ENCODE assay signal across 8 cellular contexts in the genomic region with DNA sequence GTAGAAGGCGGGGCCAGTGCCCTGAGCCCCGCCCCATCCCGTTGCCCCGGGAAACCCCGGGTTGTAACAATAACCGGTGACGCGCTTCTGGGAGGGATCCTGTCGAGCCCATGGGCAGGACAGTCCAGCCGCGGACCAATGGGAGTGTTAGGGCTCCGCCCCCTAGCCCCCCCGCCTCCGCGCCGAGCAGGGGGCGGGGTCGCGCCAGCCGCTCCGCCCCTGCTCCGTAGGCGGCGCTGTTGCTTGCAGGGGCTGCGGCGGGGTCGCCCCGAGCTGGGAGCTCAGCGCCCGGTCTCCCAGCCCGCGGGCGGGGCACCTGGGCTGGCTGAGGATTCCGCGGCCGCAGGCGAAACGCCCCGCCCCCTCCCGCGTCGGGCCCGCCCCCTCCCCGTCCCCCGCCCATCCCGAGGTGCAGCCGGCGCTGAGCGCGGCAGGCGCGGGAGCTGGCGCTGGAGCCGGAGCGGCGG. TPM values are rescaled to one million over a fixed set of nuclear protein-coding genes. Genes with fewer than 3 reads are reported as not detected.
A peak's percentile ranks its signal among the peaks of the same experiment; 100 is the strongest.
DNase-seq lines count a peak whose midpoint lies in the region; ATAC-seq and TF ChIP-seq lines count a peak whose summit lies in the region.

Gene FOXO6, plus strand, starts transcription at position 407 of the 467 bp plus-strand sequence.

- peak within 1 kb of the TSS; percentile 68 for H3K4me2 ChIP-seq in IMR-90 (ENCODE audit: low read depth, low read length)

- in situ Hi-C loops in IMR-90 (cut with MboI; ENCODE audit: low sequenced_read_pairs) = no loop called here

- no peaks in the 10 kb centered on the region for H3K36me3 Mint-ChIP-seq in Calu3 (ENCODE audit: insufficient read depth, unreplicated experiment)

- H3K79me1 ChIP-seq in IMR-90 (ENCODE audit: low read depth in 1 of 2, low read length in 2 of 2) = no peaks in the 10 kb centered on the region

- TF ChIP-seq RAD21 in IMR-90 (IDR thresholded peaks at IDR 0.05; ENCODE audit: low read length) = no peak

- 0 out of 2 replicates have a peak, but pooled peaks cover 1% of the 10 kb centered on the region for H3K4me1 ChIP-seq in IMR-90 (ENCODE audit: control insufficient read depth, insufficient read depth, low read length)

- no peaks in the 10 kb centered on the region for H3K9me3 Mint-ChIP-seq in Calu3 (ENCODE audit: low read depth, unreplicated experiment)

- BruUV-seq in Calu3 (replicated peaks; lab: Mats Ljungman, UMichigan) = no TSS peak
- BruUV-seq in IMR-90 (replicated peaks; lab: Mats Ljungman, UMichigan) = no TSS peak

- H3K27ac ChIP-seq in IMR-90 (ENCODE audit: insufficient read depth, low read length) = no peak within 1 kb of the TSS

- peak within 1 kb of the TSS; percentile 89 for H2AFZ ChIP-seq in IMR-90 (replicated peaks; ENCODE audit: low read length, poor library complexity)

- no peak within 1 kb of the TSS for H2BK5ac ChIP-seq in IMR-90 (ENCODE audit: low read depth, low read length, poor library complexity, severe bottlenecking)

- H2AK5ac ChIP-seq in IMR-90 (ENCODE audit: low read depth, low read length) = no peak within 1 kb of the TSS

- no peak within 1 kb of the TSS for H3K9ac ChIP-seq in IMR-90 (ENCODE audit: low read depth, low read length)

- H3K27ac Mint-ChIP-seq in Calu3 (ENCODE audit: unreplicated experiment) = no peak within 1 kb of the TSS

- no peak within 1 kb of the TSS for H3K56ac ChIP-seq in IMR-90 (ENCODE audit: extremely low read depth, insufficient read depth, low read length)

- TF ChIP-seq POLR2A in IMR-90 (IDR thresholded peaks at IDR 0.05; ENCODE audit: low read depth, low read length) (no peak), erythroblast (IDR thresholded peaks at IDR 0.05; ENCODE audit: low read length) (no peak)

- dilution Hi-C loops in IMR-90 (cut with HindIII; ENCODE audit: low sequenced_read_pairs, unreplicated experiment) = no loop called here

- no peak within 1 kb of the TSS for H4K5ac ChIP-seq in IMR-90 (ENCODE audit: low read depth, low read length)

- H3K4me3 ChIP-seq in IMR-90 (ENCODE audit: insufficient read depth, low read depth, low read length) = peak within 1 kb of the TSS; percentile 68

- CTCF ChIA-PET in Calu3 (lab: Charles Lee) = interaction anchor here (0.6 to 1.2 kb wide), 6 partner anchors 10 to 123 kb away, joined by 3 to 4 read pairs (median 3); no protein-coding TSS in a partner anchor
- CTCF ChIA-PET in IMR-90 (lab: Yijun Ruan, JAX) = interaction anchor here (0.8 kb wide), 1 partner anchor 102 kb away, joined by 6 read pairs; no protein-coding TSS in a partner anchor

- H2BK15ac ChIP-seq in IMR-90 (ENCODE audit: low read depth, low read length) = no peak within 1 kb of the TSS

- H3K4me1 Mint-ChIP-seq in Calu3 (ENCODE audit: low read depth, unreplicated experiment) = peaks cover 39% of the 10 kb centered on the region

- H3K23ac ChIP-seq in IMR-90 (ENCODE audit: low read depth, low read length) = no peak within 1 kb of the TSS

- H2BK20ac ChIP-seq in IMR-90 (ENCODE audit: low read depth, low read length) = no peak within 1 kb of the TSS

- POLR2A ChIA-PET in IMR-90 (lab: Charles Lee; ENCODE audit: unreplicated experiment) = no interaction called here

- TF ChIP-seq CTCF in Calu3 (IDR thresholded peaks at IDR 0.05; ENCODE audit: unreplicated experiment) = peak; percentile 25
- peak; percentile 48 for TF ChIP-seq CTCF in IMR-90 (conservative IDR thresholded peaks at IDR 0.05; ENCODE audit: low read depth, low read length)

- no peak within 1 kb of the TSS for H3K18ac ChIP-seq in IMR-90 (ENCODE audit: low read depth, low read length)

- ATAC-seq in GM21529 (IDR thresholded peaks at IDR 0.05; ENCODE audit: unreplicated experiment) (peak; percentile 93), IMR-90 (ENCODE audit: low read depth) (peak; percentile 99)

- H3K4ac ChIP-seq in IMR-90 (ENCODE audit: low read depth, low read length) = no peak within 1 kb of the TSS

- H3K36me3 ChIP-seq in IMR-90 (ENCODE audit: control insufficient read depth, insufficient read depth, low read length) = no peaks in the 10 kb centered on the region

- H3K4me3 Mint-ChIP-seq in Calu3 (ENCODE audit: low read depth, unreplicated experiment) = peak within 1 kb of the TSS; percentile 35

- intact Hi-C loops in Calu3 (cut with micrococcal nuclease; ENCODE audit: unreplicated experiment) = no loop called here
- intact Hi-C loops in IMR-90 (cut with micrococcal nuclease) = loop anchor here (5.0 kb wide), 1 partner anchor 261 kb away; no protein-coding TSS in a partner anchor

- no peak within 1 kb of the TSS for H4K8ac ChIP-seq in IMR-90 (ENCODE audit: low read depth in 2 of 2, low read length in 2 of 2)

- DNase-seq in Calu3 = peak; percentile 98
- DNase-seq in IMR-90 = peak; percentile 93
- DNase-seq in OCI-M1 (lab: John Stamatoyannopoulos, UW) = peak; percentile 99
- DNase-seq in activated T-cell treated with anti-CD3 and anti-CD28 coated beads, Interleukin-2, amount 50 U/mL, for 1 hour = peak; percentile 94
- peak; percentile 93 to 95 for DNase-seq in erythroblast (lab: John Stamatoyannopoulos, UW)
- peak; percentile 99 for DNase-seq in mucosa of gallbladder (ENCODE audit: low spot score)
- peak; percentile 91 for DNase-seq in stimulated activated CD8-positive, alpha-beta memory T cell treated with anti-CD3 and anti-CD28 coated beads, Interleukin-4, amount 100 ng/mL, for 24 hours (ENCODE audit: low read depth)

- no peaks in the 10 kb centered on the region for H3K9me3 ChIP-seq in IMR-90 (ENCODE audit: control insufficient read depth, insufficient read depth, low read length)

- H3K27me3 ChIP-seq in IMR-90 (ENCODE audit: control insufficient read depth, insufficient read depth, low read length) = peaks cover 65% of the 10 kb centered on the region

- no peak within 1 kb of the TSS for H2AK9ac ChIP-seq in IMR-90 (replicated peaks; ENCODE audit: low read depth, low read length, poor library complexity)

- H4K91ac ChIP-seq in IMR-90 (ENCODE audit: insufficient read depth, low read depth, low read length) = no peak within 1 kb of the TSS

- WGBS in IMR-90 (ENCODE audit: extremely low coverage in 2 of 2, insufficient read length in 1 of 2), 2 experiments = 0% methylated on average over 19 of the region's 56 CpGs; no CpG with 5 or more reads in 1 of the 2 experiments

- no peak within 1 kb of the TSS for H3K14ac ChIP-seq in IMR-90 (replicated peaks; ENCODE audit: low read depth, low read length)

- no peak within 1 kb of the TSS for H2BK120ac ChIP-seq in IMR-90 (ENCODE audit: low read depth, low read length)

- H3K27me3 Mint-ChIP-seq in Calu3 (ENCODE audit: unreplicated experiment) = peaks cover 20% of the 10 kb centered on the region

- H4K20me1 ChIP-seq in IMR-90 (ENCODE audit: insufficient read depth, low read length) = 0 out of 2 replicates have a peak, but pooled peaks cover 5% of the 10 kb centered on the region

- H3K9me1 ChIP-seq in IMR-90 (ENCODE audit: insufficient read depth, low read length) = peaks cover 3% of the 10 kb centered on the region; the same call in 1 of the 2 replicates

TF ChIP-seq in IMR-90, 13 proteins besides CTCF, POLR2A, EP300 and RAD21:
- TF ChIP-seq, protein P1, sequence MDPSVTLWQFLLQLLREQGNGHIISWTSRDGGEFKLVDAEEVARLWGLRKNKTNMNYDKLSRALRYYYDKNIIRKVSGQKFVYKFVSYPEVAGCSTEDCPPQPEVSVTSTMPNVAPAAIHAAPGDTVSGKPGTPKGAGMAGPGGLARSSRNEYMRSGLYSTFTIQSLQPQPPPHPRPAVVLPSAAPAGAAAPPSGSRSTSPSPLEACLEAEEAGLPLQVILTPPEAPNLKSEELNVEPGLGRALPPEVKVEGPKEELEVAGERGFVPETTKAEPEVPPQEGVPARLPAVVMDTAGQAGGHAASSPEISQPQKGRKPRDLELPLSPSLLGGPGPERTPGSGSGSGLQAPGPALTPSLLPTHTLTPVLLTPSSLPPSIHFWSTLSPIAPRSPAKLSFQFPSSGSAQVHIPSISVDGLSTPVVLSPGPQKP (IDR thresholded peaks at IDR 0.05; ENCODE audit: borderline replicate concordance, low read depth, low read length) = no peak
- peak; percentile 93 for TF ChIP-seq MAZ (IDR thresholded peaks at IDR 0.05; ENCODE audit: borderline replicate concordance, low read depth, low read length)
- TF ChIP-seq USF2 (IDR thresholded peaks at IDR 0.05; ENCODE audit: low read depth, low read length) = peak; percentile 28; the same call in 1 of the 2 replicates

RNA-seq across cellular contexts. Expression of gene FOXO6, which starts in this region (rescaled TPM):
- total RNA-seq in Calu3 (2022) = 0.47 and 1.0 TPM in 2 replicates
- total RNA-seq in IMR-90 (2012; rRNA removed) = not detected in 2 replicates
- not detected in 2 replicates for polyA plus RNA-seq in IMR-90 (2012; rRNA removed)
- polyA plus RNA-seq in IMR-90 (2012; cell fraction: cytosol; rRNA removed) = not detected in 2 replicates
- polyA plus RNA-seq in IMR-90 (2012; cell fraction: nucleus; rRNA removed; ENCODE audit: low replicate concordance) = 0.03 TPM in 1 of 2 replicates, not detected in the other
- 10.0 TPM for total RNA-seq in mucosa of gallbladder

Comparison
In these comparisons a context has a peak if more than half of its experiments do, and no peak if none do; other contexts are left out.
1. Peak in DNase-seq, ATAC-seq, H3K4me3 ChIP-seq and H3K4me2 ChIP-seq in IMR-90; RNA of the gene not detected or under 1 TPM.